ENCODE assay signal across 29 cellular contexts in genomic region chr20:52598306-52598705, GRCh38.
"Had no signal": no experiment of that assay in that cellular context is flagged by ENCODE, and none has a peak within 500 bp of the region (broad histone marks: within the 10 kb centered on the region; RNA-seq: fewer than 3 reads in every experiment).

No MANE protein-coding gene starts in this region.

- ATAC-seq: left colon; natural killer cell treated with Interleukin-12 subunit alpha and Interleukin-12 subunit beta and Interleukin-15 and Interleukin-18, amount 100 ng/mL, for 72 hours; right cardiac atrium; sciatic nerve; stimulated activated naive B cell treated with anti-CD40 and anti-IgM and Interleukin-4, amounts not matched to agents 10 μg/mL and 1 μg/mL and 100 μg/mL, for 72 hours; stimulated activated naive CD8-positive, alpha-beta T cell treated with anti-CD3 and anti-CD28 coated beads, Interleukin-15, Interleukin-2, amounts not matched to agents 100 U/mL and 50 U/mL, for 24 hours had no signal

- H3K4me1 Mint-ChIP-seq: immature natural killer cell; mesothelial cell of epicardium; naive B cell; stimulated activated naive B cell treated with anti-CD40 and anti-IgM and Interleukin-4, amounts not matched to agents 10 μg/mL and 1 μg/mL and 100 μg/mL, for 72 hours had no signal

- H3K27me3 ChIP-seq: ovary, stomach, testis, thyroid gland, transverse colon, upper lobe of left lung, vagina had no signal

- H3K36me3 Mint-ChIP-seq: immature natural killer cell; mesothelial cell of epicardium; naive B cell; natural killer cell treated with Interleukin-12 subunit alpha and Interleukin-12 subunit beta and Interleukin-15 and Interleukin-18, amount 100 ng/mL, for 72 hours; stimulated activated naive B cell treated with anti-CD40 and anti-IgM and Interleukin-4, amounts not matched to agents 10 μg/mL and 1 μg/mL and 100 μg/mL, for 72 hours had no signal

- DNase-seq: hypothalamus; immature natural killer cell; kidney; left colon; left ventricle myocardium inferior; mesendoderm; naive B cell; ovary; retina; right cardiac atrium; stimulated activated CD4-positive, alpha-beta T cell treated with anti-CD3 and anti-CD28 coated beads, Interleukin-12 subunit alpha, Interleukin-12 subunit beta, amount 100 ng/mL, for 4 hours; stimulated activated CD4-positive, alpha-beta T cell treated with anti-CD3 and anti-CD28 coated beads, Interleukin-15, amount 100 ng/mL, for 24 hours; stimulated activated CD4-positive, alpha-beta T cell treated with anti-CD3 and anti-CD28 coated beads, Interleukin-2, amount 100 ng/mL, for 24 hours; stimulated activated CD4-positive, alpha-beta T cell treated with anti-CD3 and anti-CD28 coated beads, Interleukin-4, amount 100 ng/mL, for 1 hour; stimulated activated naive B cell treated with anti-CD40 and anti-IgM and Interleukin-4, amounts not matched to agents 10 μg/mL and 1 μg/mL and 100 μg/mL, for 72 hours; stimulated activated naive CD8-positive, alpha-beta T cell treated with anti-CD3 and anti-CD28 coated beads, Interleukin-15, Interleukin-2, amounts not matched to agents 100 U/mL and 50 U/mL, for 24 hours; stomach; testis; thyroid gland; transverse colon; upper lobe of left lung had no signal

- H3K36me3 ChIP-seq: left ventricle myocardium inferior, ovary, stomach, thyroid gland, transverse colon, upper lobe of left lung, vagina had no signal

- H3K27ac ChIP-seq: left ventricle myocardium inferior, ovary, skin epidermis, stomach, testis, thyroid gland, transverse colon, upper lobe of left lung, vagina had no signal

- FAIRE-seq: islet of Langerhans, kidney had no signal

- H3K4me3 ChIP-seq: left ventricle myocardium inferior, lung, ovary, skin epidermis, stomach, testis, thyroid gland, transverse colon, upper lobe of left lung, vagina had no signal

- H3K4me1 ChIP-seq: left ventricle myocardium inferior, stomach, testis, thyroid gland, transverse colon, upper lobe of left lung, vagina had no signal

- H3K9me3 ChIP-seq: ovary, testis, thyroid gland, transverse colon, upper lobe of left lung, vagina had no signal

- H3K4me3 Mint-ChIP-seq: immature natural killer cell; mesothelial cell of epicardium; naive B cell; natural killer cell treated with Interleukin-12 subunit alpha and Interleukin-12 subunit beta and Interleukin-15 and Interleukin-18, amount 100 ng/mL, for 72 hours; stimulated activated naive B cell treated with anti-CD40 and anti-IgM and Interleukin-4, amounts not matched to agents 10 μg/mL and 1 μg/mL and 100 μg/mL, for 72 hours had no signal

- H3K27ac Mint-ChIP-seq: immature natural killer cell; mesothelial cell of epicardium; naive B cell; natural killer cell treated with Interleukin-12 subunit alpha and Interleukin-12 subunit beta and Interleukin-15 and Interleukin-18, amount 100 ng/mL, for 72 hours; progenitor cell of endocrine pancreas; stimulated activated naive B cell treated with anti-CD40 and anti-IgM and Interleukin-4, amounts not matched to agents 10 μg/mL and 1 μg/mL and 100 μg/mL, for 72 hours had no signal
